Comparison of ENCODE assay signal across 1 cellular context in the genomic region with DNA sequence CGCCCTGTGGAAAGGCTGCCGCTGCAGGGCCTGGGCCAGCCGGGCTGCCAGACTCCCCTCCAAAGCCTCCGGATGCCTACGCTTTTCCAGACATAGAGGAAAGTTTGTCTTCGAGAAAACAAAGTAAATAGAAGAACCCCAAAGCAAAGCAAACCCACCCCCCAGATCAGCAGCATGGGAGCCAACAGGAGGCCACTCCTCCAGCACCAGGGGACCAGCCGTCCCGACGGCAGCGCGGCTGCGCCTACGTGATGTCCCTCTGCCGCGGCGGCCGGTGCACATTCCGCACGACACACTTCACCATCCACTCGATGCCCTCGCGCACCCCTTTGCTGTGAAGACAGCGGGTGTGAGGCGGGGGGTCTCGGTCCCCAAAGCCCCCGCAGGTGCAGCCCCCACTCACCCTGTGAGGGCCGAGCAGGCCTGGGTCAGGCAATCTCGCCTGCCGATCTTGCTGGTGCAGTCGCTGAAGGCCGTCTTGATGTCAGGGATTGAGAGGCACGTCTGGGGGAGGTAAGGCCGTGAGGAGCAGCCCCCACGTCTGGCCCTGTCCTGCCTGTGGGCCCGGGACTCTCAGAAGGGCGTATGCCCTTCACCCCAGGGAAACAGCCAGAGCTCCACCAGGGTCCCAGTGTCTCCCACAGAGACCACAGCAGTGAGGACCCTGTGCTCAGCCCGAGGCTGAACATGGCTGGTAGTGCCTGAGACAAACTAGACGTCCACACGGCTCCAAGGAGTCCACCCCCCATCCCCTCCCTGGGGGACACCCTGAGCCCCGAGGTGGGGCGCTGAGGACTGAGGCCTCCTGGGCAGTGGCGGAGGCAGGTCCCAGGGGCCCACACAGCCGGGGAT.
TF ChIP-seq lines count a peak whose summit lies in the region.

No MANE protein-coding gene starts in this region.

TF ChIP-seq in IMR-90, 13 proteins besides CTCF, POLR2A, EP300 and RAD21:
- TF ChIP-seq CEBPB (IDR thresholded peaks at IDR 0.05; ENCODE audit: low read depth, low read length) = no peak
- TF ChIP-seq, protein P1, sequence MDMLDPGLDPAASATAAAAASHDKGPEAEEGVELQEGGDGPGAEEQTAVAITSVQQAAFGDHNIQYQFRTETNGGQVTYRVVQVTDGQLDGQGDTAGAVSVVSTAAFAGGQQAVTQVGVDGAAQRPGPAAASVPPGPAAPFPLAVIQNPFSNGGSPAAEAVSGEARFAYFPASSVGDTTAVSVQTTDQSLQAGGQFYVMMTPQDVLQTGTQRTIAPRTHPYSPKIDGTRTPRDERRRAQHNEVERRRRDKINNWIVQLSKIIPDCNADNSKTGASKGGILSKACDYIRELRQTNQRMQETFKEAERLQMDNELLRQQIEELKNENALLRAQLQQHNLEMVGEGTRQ (IDR thresholded peaks at IDR 0.05; ENCODE audit: low read depth, low read length) = no peak
- TF ChIP-seq, protein P2, sequence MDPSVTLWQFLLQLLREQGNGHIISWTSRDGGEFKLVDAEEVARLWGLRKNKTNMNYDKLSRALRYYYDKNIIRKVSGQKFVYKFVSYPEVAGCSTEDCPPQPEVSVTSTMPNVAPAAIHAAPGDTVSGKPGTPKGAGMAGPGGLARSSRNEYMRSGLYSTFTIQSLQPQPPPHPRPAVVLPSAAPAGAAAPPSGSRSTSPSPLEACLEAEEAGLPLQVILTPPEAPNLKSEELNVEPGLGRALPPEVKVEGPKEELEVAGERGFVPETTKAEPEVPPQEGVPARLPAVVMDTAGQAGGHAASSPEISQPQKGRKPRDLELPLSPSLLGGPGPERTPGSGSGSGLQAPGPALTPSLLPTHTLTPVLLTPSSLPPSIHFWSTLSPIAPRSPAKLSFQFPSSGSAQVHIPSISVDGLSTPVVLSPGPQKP (IDR thresholded peaks at IDR 0.05; ENCODE audit: borderline replicate concordance, low read depth, low read length) = no peak
- no peak for TF ChIP-seq SMC3 (IDR thresholded peaks at IDR 0.05; ENCODE audit: low read depth, low read length)
- TF ChIP-seq MXI1 (IDR thresholded peaks at IDR 0.05; ENCODE audit: borderline replicate concordance, low read depth, low read length) = no peak
- no peak for TF ChIP-seq NFE2L2 (IDR thresholded peaks at IDR 0.05; ENCODE audit: low read depth, low read length)
- no peak for TF ChIP-seq BHLHE40 (IDR thresholded peaks at IDR 0.05; ENCODE audit: low read depth, low read length)
- no peak for TF ChIP-seq RFX5 (IDR thresholded peaks at IDR 0.05; ENCODE audit: low read depth, low read length)
